2 cellular contexts compared by ENCODE assay signal in the genomic region with DNA sequence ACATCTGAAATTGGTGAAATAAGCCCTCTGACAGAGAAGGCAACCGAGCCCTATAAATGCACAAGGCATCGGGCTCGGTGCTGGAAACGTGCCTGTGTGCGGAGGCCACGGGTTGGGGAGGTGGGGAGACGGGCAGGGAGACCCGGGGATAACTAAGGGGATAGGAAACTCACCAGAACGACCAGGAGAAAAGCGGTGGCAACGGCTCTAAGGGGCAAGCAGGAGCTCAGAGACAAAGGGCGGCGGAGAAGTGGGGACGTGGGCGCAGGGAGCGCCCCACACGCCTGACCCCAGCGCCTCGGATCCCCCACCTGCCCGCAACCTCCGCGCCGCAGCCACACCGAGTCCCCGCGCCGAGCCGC.
A peak's percentile ranks its signal among the peaks of the same experiment; 100 is the strongest.
TF ChIP-seq lines count a peak whose summit lies in the region.

No MANE protein-coding gene starts in this region.

TF ChIP-seq in H1, 55 proteins besides CTCF, POLR2A, EP300 and RAD21:
- no peak for TF ChIP-seq CBX8 (IDR thresholded peaks at IDR 0.05; ENCODE audit: borderline replicate concordance, low read depth, low read length)
- TF ChIP-seq RNF2 (IDR thresholded peaks at IDR 0.05; ENCODE audit: borderline replicate concordance, low read depth, low read length, missing control alignments, poor library complexity, severe bottlenecking) = no peak
- TF ChIP-seq ASH2L (IDR thresholded peaks at IDR 0.05; ENCODE audit: low read length) = peak; percentile 25
- no peak; a peak in 1 of 4 replicates for TF ChIP-seq HDAC2 (IDR thresholded peaks at IDR 0.05; ENCODE audit: borderline replicate concordance in 1 of 2, low read depth in 2 of 2, low read length in 2 of 2)
- TF ChIP-seq PHF8 (conservative IDR thresholded peaks at IDR 0.05; ENCODE audit: low read depth, low read length) = 0 out of 2 replicates have a peak, but pooled peaks have one; percentile 47

TF ChIP-seq in neural cell, 6 proteins besides CTCF, POLR2A, EP300 and RAD21:
- TF ChIP-seq POLR2AphosphoS5 (IDR thresholded peaks at IDR 0.05) (peak; percentile 27), MXI1 (conservative IDR thresholded peaks at IDR 0.05; ENCODE audit: poor library complexity, severe bottlenecking) (no peak), TAF1 (IDR thresholded peaks at IDR 0.05; ENCODE audit: low read depth) (no peak), SMC3 (conservative IDR thresholded peaks at IDR 0.05; ENCODE audit: poor library complexity) (no peak), EZH2 (IDR thresholded peaks at IDR 0.05; ENCODE audit: borderline replicate concordance, insufficient read depth, low read length, poor library complexity, severe bottlenecking) (no peak)
- TF ChIP-seq, protein P1, sequence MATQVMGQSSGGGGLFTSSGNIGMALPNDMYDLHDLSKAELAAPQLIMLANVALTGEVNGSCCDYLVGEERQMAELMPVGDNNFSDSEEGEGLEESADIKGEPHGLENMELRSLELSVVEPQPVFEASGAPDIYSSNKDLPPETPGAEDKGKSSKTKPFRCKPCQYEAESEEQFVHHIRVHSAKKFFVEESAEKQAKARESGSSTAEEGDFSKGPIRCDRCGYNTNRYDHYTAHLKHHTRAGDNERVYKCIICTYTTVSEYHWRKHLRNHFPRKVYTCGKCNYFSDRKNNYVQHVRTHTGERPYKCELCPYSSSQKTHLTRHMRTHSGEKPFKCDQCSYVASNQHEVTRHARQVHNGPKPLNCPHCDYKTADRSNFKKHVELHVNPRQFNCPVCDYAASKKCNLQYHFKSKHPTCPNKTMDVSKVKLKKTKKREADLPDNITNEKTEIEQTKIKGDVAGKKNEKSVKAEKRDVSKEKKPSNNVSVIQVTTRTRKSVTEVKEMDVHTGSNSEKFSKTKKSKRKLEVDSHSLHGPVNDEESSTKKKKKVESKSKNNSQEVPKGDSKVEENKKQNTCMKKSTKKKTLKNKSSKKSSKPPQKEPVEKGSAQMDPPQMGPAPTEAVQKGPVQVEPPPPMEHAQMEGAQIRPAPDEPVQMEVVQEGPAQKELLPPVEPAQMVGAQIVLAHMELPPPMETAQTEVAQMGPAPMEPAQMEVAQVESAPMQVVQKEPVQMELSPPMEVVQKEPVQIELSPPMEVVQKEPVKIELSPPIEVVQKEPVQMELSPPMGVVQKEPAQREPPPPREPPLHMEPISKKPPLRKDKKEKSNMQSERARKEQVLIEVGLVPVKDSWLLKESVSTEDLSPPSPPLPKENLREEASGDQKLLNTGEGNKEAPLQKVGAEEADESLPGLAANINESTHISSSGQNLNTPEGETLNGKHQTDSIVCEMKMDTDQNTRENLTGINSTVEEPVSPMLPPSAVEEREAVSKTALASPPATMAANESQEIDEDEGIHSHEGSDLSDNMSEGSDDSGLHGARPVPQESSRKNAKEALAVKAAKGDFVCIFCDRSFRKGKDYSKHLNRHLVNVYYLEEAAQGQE (IDR thresholded peaks at IDR 0.05; ENCODE audit: borderline replicate concordance) = peak; percentile 10
